ENCODE assay signal across 1 cellular context in genomic region chr11:63599211-63600122, GRCh38.
TF ChIP-seq lines count a peak whose summit lies in the region.

No MANE protein-coding gene starts in this region.

TF ChIP-seq in SK-N-SH, 30 proteins besides CTCF, POLR2A, EP300 and RAD21 (continued from another document):
- TF ChIP-seq MAX (IDR thresholded peaks at IDR 0.05; ENCODE audit: low read depth): no peak
- no peak for TF ChIP-seq RCOR1 (IDR thresholded peaks at IDR 0.05; ENCODE audit: low read length)
- no peak for TF ChIP-seq ZBTB33 (IDR thresholded peaks at IDR 0.05; ENCODE audit: borderline replicate concordance, low read depth)
- no peak for TF ChIP-seq MXI1 (IDR thresholded peaks at IDR 0.05; ENCODE audit: low read depth, low read length)
TF ChIP-seq in SK-N-SH: peak in this region for 2.
